2 cellular contexts compared by ENCODE assay signal in the genomic region with DNA sequence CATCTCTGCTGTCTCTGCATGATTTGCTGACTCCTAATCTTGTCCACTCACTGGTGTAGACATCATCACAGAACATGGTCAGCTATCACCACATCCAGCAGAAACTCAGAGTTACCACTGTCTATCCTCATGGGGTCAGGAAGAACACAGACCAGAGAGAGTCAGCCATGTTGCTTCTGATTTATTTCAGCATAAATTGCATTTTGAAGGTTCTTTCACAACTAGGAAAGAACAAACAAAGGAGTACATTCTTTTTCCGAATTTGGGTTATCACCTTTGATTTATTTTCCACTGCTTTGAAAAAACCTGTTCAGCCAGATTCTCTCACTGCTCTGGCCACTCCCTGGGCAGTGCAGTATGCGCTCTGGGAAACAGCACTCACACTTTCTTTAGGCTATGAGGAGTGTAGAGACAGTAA.
TF ChIP-seq lines count a peak whose summit lies in the region.

No MANE protein-coding gene starts in this region.

TF ChIP-seq in IMR-90, 13 proteins besides CTCF, POLR2A, EP300 and RAD21:
- TF ChIP-seq, protein P1, sequence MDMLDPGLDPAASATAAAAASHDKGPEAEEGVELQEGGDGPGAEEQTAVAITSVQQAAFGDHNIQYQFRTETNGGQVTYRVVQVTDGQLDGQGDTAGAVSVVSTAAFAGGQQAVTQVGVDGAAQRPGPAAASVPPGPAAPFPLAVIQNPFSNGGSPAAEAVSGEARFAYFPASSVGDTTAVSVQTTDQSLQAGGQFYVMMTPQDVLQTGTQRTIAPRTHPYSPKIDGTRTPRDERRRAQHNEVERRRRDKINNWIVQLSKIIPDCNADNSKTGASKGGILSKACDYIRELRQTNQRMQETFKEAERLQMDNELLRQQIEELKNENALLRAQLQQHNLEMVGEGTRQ (IDR thresholded peaks at IDR 0.05; ENCODE audit: low read depth, low read length) = no peak
- no peak for TF ChIP-seq RCOR1 (IDR thresholded peaks at IDR 0.05; ENCODE audit: insufficient replicate concordance, low read length)
- no peak for TF ChIP-seq RFX5 (IDR thresholded peaks at IDR 0.05; ENCODE audit: low read depth, low read length)
- TF ChIP-seq NFE2L2 (IDR thresholded peaks at IDR 0.05; ENCODE audit: low read depth, low read length) = no peak
- TF ChIP-seq MXI1 (IDR thresholded peaks at IDR 0.05; ENCODE audit: borderline replicate concordance, low read depth, low read length) = no peak
- no peak for TF ChIP-seq MAZ (IDR thresholded peaks at IDR 0.05; ENCODE audit: borderline replicate concordance, low read depth, low read length)

TF ChIP-seq in H1, 55 proteins besides CTCF, POLR2A, EP300 and RAD21:
- TF ChIP-seq BRCA1 (IDR thresholded peaks at IDR 0.05; ENCODE audit: low read depth, low read length) (no peak), CBX5 (IDR thresholded peaks at IDR 0.05; ENCODE audit: low read depth, low read length) (no peak), BCL11A (IDR thresholded peaks at IDR 0.05; ENCODE audit: low read depth in 2 of 2, low read length in 2 of 2) (no peak), HDAC2 (IDR thresholded peaks at IDR 0.05; ENCODE audit: borderline replicate concordance in 1 of 2, low read depth in 2 of 2, low read length in 2 of 2) (no peak), KDM1A (IDR thresholded peaks at IDR 0.05; ENCODE audit: borderline replicate concordance, low read length) (no peak), NRF1 (IDR thresholded peaks at IDR 0.05; ENCODE audit: low read depth, low read length) (no peak)
- TF ChIP-seq, protein P1 (IDR thresholded peaks at IDR 0.05; ENCODE audit: low read length) = no peak
- TF ChIP-seq, protein P2, sequence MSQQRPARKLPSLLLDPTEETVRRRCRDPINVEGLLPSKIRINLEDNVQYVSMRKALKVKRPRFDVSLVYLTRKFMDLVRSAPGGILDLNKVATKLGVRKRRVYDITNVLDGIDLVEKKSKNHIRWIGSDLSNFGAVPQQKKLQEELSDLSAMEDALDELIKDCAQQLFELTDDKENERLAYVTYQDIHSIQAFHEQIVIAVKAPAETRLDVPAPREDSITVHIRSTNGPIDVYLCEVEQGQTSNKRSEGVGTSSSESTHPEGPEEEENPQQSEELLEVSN (IDR thresholded peaks at IDR 0.05) = no peak
